ENCODE assay signal across 1 cellular context in the genomic region with DNA sequence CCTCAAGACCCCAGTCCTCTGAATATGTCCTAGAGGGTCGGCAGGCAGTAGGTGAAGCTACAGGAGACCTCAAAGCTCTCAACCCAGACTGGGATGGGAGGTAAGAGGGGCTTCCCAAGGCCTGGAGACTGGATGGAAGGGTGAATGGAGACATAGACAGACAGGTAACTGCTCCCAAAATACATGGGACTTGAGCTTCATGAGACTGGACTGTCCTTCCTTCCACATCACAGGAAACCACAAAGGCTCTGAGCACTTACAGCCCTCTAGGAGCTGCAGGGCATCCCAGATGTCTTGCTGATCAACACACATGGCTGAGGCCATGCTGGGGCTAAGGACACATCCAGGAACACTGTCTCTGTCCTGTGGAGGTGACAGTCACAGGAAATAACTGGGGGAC.
TF ChIP-seq lines count a peak whose summit lies in the region.

No MANE protein-coding gene starts in this region.

TF ChIP-seq in K562, 482 proteins besides CTCF, POLR2A, EP300 and RAD21:
- TF ChIP-seq ZNF24 (IDR thresholded peaks at IDR 0.05) (no peak), KHSRP (IDR thresholded peaks at IDR 0.05) (no peak), CEBPB (tag; IDR thresholded peaks at IDR 0.05) (no peak), RHOXF2B (CRISPR knock-in tag; conservative IDR thresholded peaks at IDR 0.05) (no peak), CXXC5 (CRISPR knock-in tag; IDR thresholded peaks at IDR 0.05) (no peak), SLC30A9 (CRISPR knock-in tag; IDR thresholded peaks at IDR 0.05) (no peak), WHSC1 (IDR thresholded peaks at IDR 0.05; ENCODE audit: low read length) (no peak), ARHGAP35 (IDR thresholded peaks at IDR 0.05; ENCODE audit: partially characterized antibody) (no peak), HDAC1 (IDR thresholded peaks at IDR 0.05) (no peak), ZNF165 (CRISPR knock-in tag; IDR thresholded peaks at IDR 0.05; ENCODE audit: borderline replicate concordance) (no peak), JUN (IDR thresholded peaks at IDR 0.05; ENCODE audit: borderline replicate concordance, low read depth, low read length) (no peak), JUN (CRISPR knock-in tag; IDR thresholded peaks at IDR 0.05; ENCODE audit: borderline replicate concordance) (no peak), ZNF224 (CRISPR knock-in tag; IDR thresholded peaks at IDR 0.05) (no peak)
- TF ChIP-seq, protein P1, sequence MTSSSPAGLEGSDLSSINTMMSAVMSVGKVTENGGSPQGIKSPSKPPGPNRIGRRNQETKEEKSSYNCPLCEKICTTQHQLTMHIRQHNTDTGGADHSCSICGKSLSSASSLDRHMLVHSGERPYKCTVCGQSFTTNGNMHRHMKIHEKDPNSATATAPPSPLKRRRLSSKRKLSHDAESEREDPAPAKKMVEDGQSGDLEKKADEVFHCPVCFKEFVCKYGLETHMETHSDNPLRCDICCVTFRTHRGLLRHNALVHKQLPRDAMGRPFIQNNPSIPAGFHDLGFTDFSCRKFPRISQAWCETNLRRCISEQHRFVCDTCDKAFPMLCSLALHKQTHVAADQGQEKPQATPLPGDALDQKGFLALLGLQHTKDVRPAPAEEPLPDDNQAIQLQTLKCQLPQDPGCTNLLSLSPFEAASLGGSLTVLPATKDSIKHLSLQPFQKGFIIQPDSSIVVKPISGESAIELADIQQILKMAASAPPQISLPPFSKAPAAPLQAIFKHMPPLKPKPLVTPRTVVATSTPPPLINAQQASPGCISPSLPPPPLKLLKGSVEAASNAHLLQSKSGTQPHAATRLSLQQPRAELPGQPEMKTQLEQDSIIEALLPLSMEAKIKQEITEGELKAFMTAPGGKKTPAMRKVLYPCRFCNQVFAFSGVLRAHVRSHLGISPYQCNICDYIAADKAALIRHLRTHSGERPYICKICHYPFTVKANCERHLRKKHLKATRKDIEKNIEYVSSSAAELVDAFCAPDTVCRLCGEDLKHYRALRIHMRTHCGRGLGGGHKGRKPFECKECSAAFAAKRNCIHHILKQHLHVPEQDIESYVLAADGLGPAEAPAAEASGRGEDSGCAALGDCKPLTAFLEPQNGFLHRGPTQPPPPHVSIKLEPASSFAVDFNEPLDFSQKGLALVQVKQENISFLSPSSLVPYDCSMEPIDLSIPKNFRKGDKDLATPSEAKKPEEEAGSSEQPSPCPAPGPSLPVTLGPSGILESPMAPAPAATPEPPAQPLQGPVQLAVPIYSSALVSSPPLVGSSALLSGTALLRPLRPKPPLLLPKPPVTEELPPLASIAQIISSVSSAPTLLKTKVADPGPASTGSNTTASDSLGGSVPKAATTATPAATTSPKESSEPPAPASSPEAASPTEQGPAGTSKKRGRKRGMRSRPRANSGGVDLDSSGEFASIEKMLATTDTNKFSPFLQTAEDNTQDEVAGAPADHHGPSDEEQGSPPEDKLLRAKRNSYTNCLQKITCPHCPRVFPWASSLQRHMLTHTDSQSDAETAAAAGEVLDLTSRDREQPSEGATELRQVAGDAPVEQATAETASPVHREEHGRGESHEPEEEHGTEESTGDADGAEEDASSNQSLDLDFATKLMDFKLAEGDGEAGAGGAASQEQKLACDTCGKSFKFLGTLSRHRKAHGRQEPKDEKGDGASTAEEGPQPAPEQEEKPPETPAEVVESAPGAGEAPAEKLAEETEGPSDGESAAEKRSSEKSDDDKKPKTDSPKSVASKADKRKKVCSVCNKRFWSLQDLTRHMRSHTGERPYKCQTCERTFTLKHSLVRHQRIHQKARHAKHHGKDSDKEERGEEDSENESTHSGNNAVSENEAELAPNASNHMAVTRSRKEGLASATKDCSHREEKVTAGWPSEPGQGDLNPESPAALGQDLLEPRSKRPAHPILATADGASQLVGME (CRISPR knock-in tag; IDR thresholded peaks at IDR 0.05) = no peak
- TF ChIP-seq, protein P2, sequence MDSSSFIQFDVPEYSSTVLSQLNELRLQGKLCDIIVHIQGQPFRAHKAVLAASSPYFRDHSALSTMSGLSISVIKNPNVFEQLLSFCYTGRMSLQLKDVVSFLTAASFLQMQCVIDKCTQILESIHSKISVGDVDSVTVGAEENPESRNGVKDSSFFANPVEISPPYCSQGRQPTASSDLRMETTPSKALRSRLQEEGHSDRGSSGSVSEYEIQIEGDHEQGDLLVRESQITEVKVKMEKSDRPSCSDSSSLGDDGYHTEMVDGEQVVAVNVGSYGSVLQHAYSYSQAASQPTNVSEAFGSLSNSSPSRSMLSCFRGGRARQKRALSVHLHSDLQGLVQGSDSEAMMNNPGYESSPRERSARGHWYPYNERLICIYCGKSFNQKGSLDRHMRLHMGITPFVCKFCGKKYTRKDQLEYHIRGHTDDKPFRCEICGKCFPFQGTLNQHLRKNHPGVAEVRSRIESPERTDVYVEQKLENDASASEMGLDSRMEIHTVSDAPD (CRISPR knock-in tag; IDR thresholded peaks at IDR 0.05) = no peak
TF ChIP-seq in K562: peak in this region for 0.
